In the genomic region with DNA sequence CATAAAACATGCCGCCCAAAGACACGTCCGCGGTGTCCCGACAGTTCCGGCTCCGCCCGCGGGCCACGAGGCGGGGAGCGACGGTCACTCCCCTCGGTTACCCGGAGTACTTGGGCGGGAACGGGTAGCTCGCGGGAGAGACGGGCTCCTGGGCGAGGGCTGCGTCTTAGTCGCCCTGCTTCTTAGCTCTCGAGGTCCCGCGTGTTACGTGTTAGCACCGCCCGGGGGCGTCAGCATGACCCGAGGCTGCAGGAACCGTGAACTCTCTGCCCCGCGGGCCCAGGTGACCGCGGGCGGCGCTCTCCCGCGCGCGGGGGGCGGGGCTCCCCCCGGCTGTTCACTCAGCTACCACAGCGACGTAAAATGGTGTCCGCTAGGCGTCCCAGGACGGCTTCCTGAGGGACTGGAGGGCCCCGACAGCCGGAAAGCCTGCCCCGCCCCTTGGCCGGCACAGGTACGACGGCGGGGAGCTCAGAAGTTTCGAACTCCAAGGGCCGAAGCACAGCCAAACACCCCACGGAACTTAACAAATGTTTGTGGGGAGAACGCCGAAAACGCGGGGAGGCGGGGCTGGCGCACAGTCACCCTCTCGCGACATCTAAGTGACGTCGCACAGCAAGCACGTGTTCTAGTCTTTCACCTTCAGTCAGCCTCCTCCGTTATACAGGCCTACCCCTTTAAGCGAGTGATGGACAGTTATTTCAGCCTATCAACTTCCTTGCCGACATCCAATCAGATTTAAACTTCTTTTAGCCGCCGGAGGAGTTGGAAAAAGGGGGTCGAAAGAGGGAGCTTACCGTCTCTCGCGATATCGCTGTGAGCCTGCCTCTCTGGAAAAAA, we compare ENCODE assay signal across 8 cellular contexts. TPM values are rescaled to one million over a fixed set of nuclear protein-coding genes. Genes with fewer than 3 reads are reported as not detected.
DNase-seq lines count a peak whose midpoint lies in the region; ATAC-seq, FAIRE-seq and TF ChIP-seq lines count a peak whose summit lies in the region.

No MANE protein-coding gene starts in this region.

- POLR2A ChIA-PET in activated CD4-positive, alpha-beta T cell treated with anti-CD3 and anti-CD28 coated beads for 36 hours (lab: Charles Lee) = interaction anchor here (0.7 to 3.6 kb wide), 18 partner anchors 10 to 913 kb away, joined by 3 to 35 read pairs (median 4); a partner anchor contains a TSS

- DNase-seq in Ammon's horn (ENCODE audit: low spot score) (peak; percentile 100), GM19239 (ENCODE audit: insufficient read length, low spot score) (peak; percentile 66), NCI-H510A (lab: John Stamatoyannopoulos, UW) (peak; percentile 98), left lung (peak; percentile 96)
- DNase-seq in activated CD4-positive, alpha-beta T cell treated with anti-CD3 and anti-CD28 coated beads for 36 hours = peak; percentile 97
- peak; percentile 89 to 90 for DNase-seq in stimulated activated CD4-positive, alpha-beta T cell treated with anti-CD3 and anti-CD28 coated beads, Interleukin-2, amount 100 ng/mL, for 48 hours

- peaks cover 37% of the 10 kb centered on the region for H3K36me3 Mint-ChIP-seq in activated CD4-positive, alpha-beta T cell treated with anti-CD3 and anti-CD28 coated beads for 36 hours (ENCODE audit: low read depth)

- H3K4me3 ChIP-seq in left lung = peak overlapping the region; percentile 46 to 98

- peaks cover 25 to 49% of the 10 kb centered on the region in 2 donors for H3K4me1 ChIP-seq in left lung

- no peaks in the 10 kb centered on the region for H3K27me3 Mint-ChIP-seq in activated CD4-positive, alpha-beta T cell treated with anti-CD3 and anti-CD28 coated beads for 36 hours

- peak overlapping the region; percentile 95 to 99 for H3K27ac ChIP-seq in left lung

- ATAC-seq in HG03439 (IDR thresholded peaks at IDR 0.05; ENCODE audit: unreplicated experiment) (peak; percentile 65), left lung (peak; percentile 84)
- peak; percentile 77 for ATAC-seq in activated CD4-positive, alpha-beta T cell treated with anti-CD3 and anti-CD28 coated beads for 36 hours

- peak; percentile 46 to 58 for TF ChIP-seq CTCF in left lung (IDR thresholded peaks at IDR 0.05)

- CTCF ChIA-PET in activated CD4-positive, alpha-beta T cell treated with anti-CD3 and anti-CD28 coated beads for 36 hours (lab: Charles Lee) = interaction anchor here (0.5 to 9.2 kb wide), 24 partner anchors 8 to 1113 kb away, joined by 3 to 137 read pairs (median 3); a partner anchor contains a TSS

- no peaks in the 10 kb centered on the region for H3K9me3 ChIP-seq in left lung

- no peak overlapping the region for H3K4me3 Mint-ChIP-seq in activated CD4-positive, alpha-beta T cell treated with anti-CD3 and anti-CD28 coated beads for 36 hours

- H3K4me1 Mint-ChIP-seq in activated CD4-positive, alpha-beta T cell treated with anti-CD3 and anti-CD28 coated beads for 36 hours = peaks cover 43% of the 10 kb centered on the region

- H3K27me3 ChIP-seq in left lung = no peaks in the 10 kb centered on the region

- no peak overlapping the region for H3K27ac Mint-ChIP-seq in activated CD4-positive, alpha-beta T cell treated with anti-CD3 and anti-CD28 coated beads for 36 hours

- no peak for FAIRE-seq in GM19239 (lab: Jason Lieb, UNC)
- FAIRE-seq in colon (lab: Jason Lieb, UNC) = peak; percentile 21

- intact Hi-C loops in activated CD4-positive, alpha-beta T cell treated with anti-CD3 and anti-CD28 coated beads for 36 hours (cut with DNase I, micrococcal nuclease) = loop anchor here (1.0 to 10.0 kb wide), 20 partner anchors 69 to 1646 kb away; a partner anchor contains a TSS
- intact Hi-C loops in left lung (cut with DNase I) = no loop called here

- H3K36me3 ChIP-seq in left lung = peaks cover 0 to 17% of the 10 kb centered on the region in 2 donors

- H3K9me3 Mint-ChIP-seq in activated CD4-positive, alpha-beta T cell treated with anti-CD3 and anti-CD28 coated beads for 36 hours (ENCODE audit: low read depth) = no peaks in the 10 kb centered on the region

RNA-seq across cellular contexts. Expression of a gene that starts 0.8 kb away (rescaled TPM):
- total RNA-seq in activated CD4-positive, alpha-beta T cell treated with anti-CD3 and anti-CD28 coated beads for 36 hours = 10 to 100 TPM; 60.7 to 63.2 TPM
- total RNA-seq in left lung = 10 to 100 TPM; 20.6 to 24.3 TPM

RNA-seq across cellular contexts. Expression of a gene that starts 52.4 kb away (rescaled TPM):
- total RNA-seq in activated CD4-positive, alpha-beta T cell treated with anti-CD3 and anti-CD28 coated beads for 36 hours = under 1 TPM; 0.14 to 0.44 TPM
- 10 to 100 TPM; 12.0 to 40.5 TPM for total RNA-seq in left lung

Comparison
In these comparisons a context has a peak if more than half of its experiments do, and no peak if none do; other contexts are left out.
1. Peak in every context shown above with its lines: DNase-seq, ATAC-seq, H3K4me3 ChIP-seq and H3K27ac ChIP-seq.
2. RNA of a gene that starts 52.4 kb away (total RNA-seq): 12.0 to 40.5 TPM in left lung; 0.14 to 0.44 TPM in activated CD4-positive, alpha-beta T cell treated with anti-CD3 and anti-CD28 coated beads for 36 hours; every median in the first group is over 4 times any median in the second.
3. intact Hi-C loops: an anchor here in activated CD4-positive, alpha-beta T cell treated with anti-CD3 and anti-CD28 coated beads for 36 hours (1.0 to 10.0 kb wide); none called in left lung.